10 cellular contexts compared by ENCODE assay signal in the genomic region with DNA sequence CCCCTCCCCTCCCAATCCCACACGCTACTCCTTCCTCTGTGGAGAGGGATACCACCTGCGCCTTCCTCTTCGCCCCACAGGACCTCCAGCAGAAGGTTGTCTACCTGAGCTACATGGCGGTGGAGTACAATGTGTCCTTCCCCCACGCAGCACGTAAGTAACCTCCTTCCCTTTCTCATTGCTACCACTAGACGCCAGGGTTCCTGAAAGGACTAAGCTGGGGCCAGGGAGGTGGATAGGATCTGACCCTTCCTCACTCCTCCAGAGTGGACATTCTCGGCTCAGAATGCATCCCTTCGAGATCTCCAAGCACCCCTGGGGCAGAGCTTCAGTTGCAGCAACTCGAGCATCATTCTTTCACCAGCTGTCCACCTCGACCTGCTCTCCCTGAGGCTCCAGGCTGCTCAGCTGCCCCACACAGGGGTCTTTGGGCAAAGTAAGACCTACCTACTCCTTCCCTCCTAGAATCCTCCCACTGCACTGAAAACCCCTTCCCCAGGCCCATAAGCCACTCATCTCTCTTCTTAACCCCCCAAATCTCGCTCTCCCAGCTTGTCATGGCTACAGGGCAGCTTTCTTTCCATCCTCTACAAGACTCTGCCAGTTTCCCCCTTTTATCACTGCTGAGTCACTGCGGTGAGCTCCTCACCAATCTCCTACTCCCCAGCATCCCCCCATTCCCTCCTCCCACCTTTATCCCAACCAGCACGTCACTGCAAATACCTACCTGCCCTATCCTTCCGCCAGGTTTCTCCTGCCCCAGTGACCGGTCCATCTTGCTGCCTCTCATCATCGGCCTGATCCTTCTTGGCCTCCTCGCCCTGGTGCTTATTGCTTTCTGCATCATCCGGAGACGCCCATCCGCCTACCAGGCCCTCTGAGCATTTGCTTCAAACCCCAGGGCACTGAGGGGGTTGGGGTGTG. TPM values are rescaled to one million over a fixed set of nuclear protein-coding genes. Genes with fewer than 3 reads are reported as not detected.
DNase-seq lines count a peak whose midpoint lies in the region; ATAC-seq and TF ChIP-seq lines count a peak whose summit lies in the region.
"Had no signal": no experiment of that assay in that cellular context is flagged by ENCODE, and none has a peak within 500 bp of the region (broad histone marks: within the 10 kb centered on the region; RNA-seq: fewer than 3 reads in every experiment).

No MANE protein-coding gene starts in this region.

- H3K27me3 ChIP-seq in heart left ventricle (no peaks in the 10 kb centered on the region), adipocyte (replicated peaks; ENCODE audit: control insufficient read depth, insufficient read depth, low read length) (no peaks in the 10 kb centered on the region), upper lobe of right lung (no peaks in the 10 kb centered on the region)

- H3K9me3 ChIP-seq in heart left ventricle: no peaks in the 10 kb centered on the region
- H3K9me3 ChIP-seq in adipocyte (ENCODE audit: control insufficient read depth, low read length): no peaks in the 10 kb centered on the region
- H3K9me3 ChIP-seq in upper lobe of right lung: no peaks in the 10 kb centered on the region
- H3K9me3 ChIP-seq in T-helper 17 cell (ENCODE audit: control insufficient read depth, low read length, poor library complexity, severe bottlenecking): no peaks in the 10 kb centered on the region

- WGBS in heart left ventricle, 4 donors: 83 to 86% (median 84%) methylated on average over 21 of the region's 21 CpGs

- H3K4me1 ChIP-seq in heart left ventricle (peaks cover 4 to 86% (median 40%) of the 10 kb centered on the region in 12 donors), adipocyte (ENCODE audit: control insufficient read depth, insufficient read depth, low read length) (peaks cover 69% of the 10 kb centered on the region), upper lobe of right lung (peaks cover 65% of the 10 kb centered on the region)

- H3K36me3 ChIP-seq in heart left ventricle: peaks cover 0 to 49% (median 33%) of the 10 kb centered on the region in 9 donors
- peaks cover 32% of the 10 kb centered on the region for H3K36me3 ChIP-seq in adipocyte (ENCODE audit: control insufficient read depth, insufficient read depth, low read length, severe bottlenecking)
- peaks cover 31% of the 10 kb centered on the region for H3K36me3 ChIP-seq in upper lobe of right lung

- H3K9ac ChIP-seq in adipocyte (ENCODE audit: low read length): peak overlapping the region; percentile 86

- peaks cover 45% of the 10 kb centered on the region for H3K4me1 Mint-ChIP-seq in memory B cell
- H3K4me1 Mint-ChIP-seq in T-helper 17 cell: peaks cover 57% of the 10 kb centered on the region

- no peaks in the 10 kb centered on the region for H3K9me3 Mint-ChIP-seq in memory B cell

- H3K27me3 Mint-ChIP-seq in memory B cell (no peaks in the 10 kb centered on the region), T-helper 17 cell (no peaks in the 10 kb centered on the region)

- TF ChIP-seq POLR2A in heart left ventricle (IDR thresholded peaks at IDR 0.05): no peak

- peak in 1 of 5 donors; percentile 21 for DNase-seq in heart left ventricle
- DNase-seq in Right ventricle myocardium superior: no peak
- DNase-seq in adipocyte (ENCODE audit: low read depth): no peak
- DNase-seq in memory B cell (ENCODE audit: low spot score in 2 of 2): no peak
- no peak for DNase-seq in upper lobe of right lung
- DNase-seq in NCI-H146 treated with DMSO at 0.1 percent for 48 hours (lab: John Stamatoyannopoulos, UW; ENCODE audit: unreplicated experiment): no peak
- no peak for DNase-seq in SW 1271 (lab: John Stamatoyannopoulos, UW)
- DNase-seq in T-helper 17 cell: no peak
- DNase-seq: activated CD4-positive, CD25-positive, alpha-beta regulatory T cell treated with anti-CD3 and anti-CD28 coated beads, Interleukin-2, amount 50 U/mL, for 72 hours; stimulated activated CD4-positive, alpha-beta T cell treated with anti-CD3 and anti-CD28 coated beads, Interleukin-1b, Interleukin-23, amount 100 ng/mL, for 48 hours had no signal

- TF ChIP-seq CTCF in heart left ventricle (IDR thresholded peaks at IDR 0.05) (no peak), upper lobe of right lung (IDR thresholded peaks at IDR 0.05) (no peak)

- peak overlapping the region; percentile 64 for H3K27ac Mint-ChIP-seq in memory B cell
- H3K27ac Mint-ChIP-seq in T-helper 17 cell: no peak overlapping the region

- ATAC-seq in heart left ventricle (no peak), Right ventricle myocardium superior (ENCODE audit: poor library complexity) (no peak), memory B cell (ENCODE audit: low read depth) (no peak), upper lobe of right lung (no peak), T-helper 17 cell (no peak)

- peak overlapping the region in 8 of 12 donors; percentile 41 to 96 (median 82) for H3K27ac ChIP-seq in heart left ventricle
- peak overlapping the region; percentile 89 for H3K27ac ChIP-seq in upper lobe of right lung

- H3K36me3 Mint-ChIP-seq in memory B cell (peaks cover 17% of the 10 kb centered on the region), T-helper 17 cell (ENCODE audit: low read depth) (peaks cover 2% of the 10 kb centered on the region)

- peak overlapping the region; percentile 69 for H3K4me3 Mint-ChIP-seq in memory B cell
- no peak overlapping the region for H3K4me3 Mint-ChIP-seq in T-helper 17 cell

- intact Hi-C loops in heart left ventricle (cut with DNase I): loop anchor here in 4 of 10 donors (5.0 to 10.0 kb wide), 3 partner anchors 106 to 229 kb away; a partner anchor contains a TSS
- intact Hi-C loops in Right ventricle myocardium superior (cut with DNase I): loop anchor here (5.0 kb wide), 1 partner anchor 139 kb away; no protein-coding TSS in a partner anchor
- intact Hi-C loops in upper lobe of right lung (cut with DNase I): no loop called here

- H3K4me3 ChIP-seq in heart left ventricle: peak overlapping the region in 9 of 12 donors; percentile 14 to 69 (median 38)
- peak overlapping the region; percentile 70 for H3K4me3 ChIP-seq in adipocyte (ENCODE audit: low read length)
- peak overlapping the region; percentile 72 for H3K4me3 ChIP-seq in upper lobe of right lung

RNA-seq across cellular contexts. Expression of a gene that starts 1.5 kb away (rescaled TPM):
- 100 to 1,000 TPM in 2 of 9 donors, 10 to 100 TPM in 6, 1 to 10 TPM in 1; 9.9 to 324 (median 22.5) TPM for total RNA-seq in heart left ventricle
- 10 to 100 TPM; 11.3 to 46.7 TPM for polyA plus RNA-seq in heart left ventricle
- total RNA-seq in Right ventricle myocardium superior: 32.0 TPM
- total RNA-seq in upper lobe of right lung: 398 TPM
- total RNA-seq in T-helper 17 cell: 1 to 10 TPM; 3.9 to 8.1 TPM

RNA-seq across cellular contexts. Expression of a gene that starts 2.8 kb away (rescaled TPM):
- total RNA-seq in heart left ventricle: 10 to 100 TPM; 18.4 to 90.1 (median 25.4) TPM
- polyA plus RNA-seq in heart left ventricle: 100 to 1,000 TPM in 1 of 2 donors, 10 to 100 TPM in 1; 33.3 to 106 TPM
- total RNA-seq in Right ventricle myocardium superior: 25.9 TPM
- total RNA-seq in upper lobe of right lung: 58.2 TPM
- total RNA-seq in T-helper 17 cell: 10 to 100 TPM; 28.9 to 32.7 TPM

RNA-seq across cellular contexts. Expression of a gene that starts 9.0 kb away (rescaled TPM):
- total RNA-seq in heart left ventricle: 1 to 10 TPM in 4 of 9 donors, under 1 TPM in 4, not detected in 1; 0.65 to 8.0 (median 1.2) TPM
- 1 to 10 TPM in 1 of 2 donors, under 1 TPM in 1; 0.32 to 2.2 TPM for polyA plus RNA-seq in heart left ventricle
- total RNA-seq in Right ventricle myocardium superior: 0.91 TPM
- total RNA-seq in upper lobe of right lung: 0.67 TPM
- total RNA-seq in T-helper 17 cell: not detected

RNA-seq across cellular contexts. Expression of a gene that starts 19.2 kb away (rescaled TPM):
- total RNA-seq in heart left ventricle: 10 to 100 TPM; 26.4 to 59.5 (median 28.9) TPM
- 10 to 100 TPM; 29.1 to 65.5 TPM for polyA plus RNA-seq in heart left ventricle
- 30.8 TPM for total RNA-seq in Right ventricle myocardium superior
- 57.6 TPM for total RNA-seq in upper lobe of right lung
- total RNA-seq in T-helper 17 cell: 10 to 100 TPM; 33.4 to 37.0 TPM

RNA-seq across cellular contexts. Expression of a gene that starts 22.3 kb away (rescaled TPM):
- total RNA-seq in heart left ventricle (10 to 100 TPM in 3 of 9 donors, 1 to 10 TPM in 6; 3.7 to 43.0 (median 6.4) TPM), Right ventricle myocardium superior (8.3 TPM), upper lobe of right lung (101 TPM), T-helper 17 cell (1 to 10 TPM; 2.9 to 3.1 TPM)
- 1 to 10 TPM; 6.9 to 7.1 TPM for polyA plus RNA-seq in heart left ventricle
